ENCODE assay signal across 31 cellular contexts in genomic region chr2:159799833-159800232, GRCh38.
"Had no signal": no experiment of that assay in that cellular context is flagged by ENCODE, and none has a peak within 500 bp of the region (broad histone marks: within the 10 kb centered on the region; RNA-seq: fewer than 3 reads in every experiment).

No MANE protein-coding gene starts in this region.

- H3K27me3 ChIP-seq: ascending aorta, breast epithelium, esophagus muscularis mucosa, heart left ventricle had no signal

- H3K27ac Mint-ChIP-seq: activated CD4-positive, alpha-beta memory T cell treated with anti-CD3 and anti-CD28 coated beads, Interleukin-2, amount 10 ng/mL, durations not matched to agents 7 days and 5 days; activated CD4-positive, alpha-beta T cell treated with anti-CD3 and anti-CD28 coated beads, Interleukin-2, amount 10 ng/mL, durations not matched to agents 7 days and 5 days; activated naive CD4-positive, alpha-beta T cell treated with anti-CD3 and anti-CD28 coated beads, Interleukin-2, amount 10 ng/mL, durations not matched to agents 7 days and 5 days; activated naive CD4-positive, alpha-beta T cell treated with anti-CD3 and anti-CD28 coated beads, Interleukin-2, amount 50 U/mL, for 72 hours; activated naive CD8-positive, alpha-beta T cell treated with anti-CD3 and anti-CD28 coated beads, Interleukin-2, amount 10 ng/mL, durations not matched to agents 7 days and 5 days; activated T-cell treated with anti-CD3 and anti-CD28 coated beads, Interleukin-2, amount 50 U/mL, for 24 hours; brain; effector memory CD8-positive, alpha-beta T cell had no signal

- H3K4me3 Mint-ChIP-seq: activated CD4-positive, alpha-beta memory T cell treated with anti-CD3 and anti-CD28 coated beads, Interleukin-2, amount 10 ng/mL, durations not matched to agents 7 days and 5 days; activated CD4-positive, alpha-beta T cell treated with anti-CD3 and anti-CD28 coated beads, Interleukin-2, amount 10 ng/mL, durations not matched to agents 7 days and 5 days; activated naive CD4-positive, alpha-beta T cell treated with anti-CD3 and anti-CD28 coated beads, Interleukin-2, amount 10 ng/mL, durations not matched to agents 7 days and 5 days; activated naive CD8-positive, alpha-beta T cell treated with anti-CD3 and anti-CD28 coated beads, Interleukin-2, amount 10 ng/mL, durations not matched to agents 7 days and 5 days; activated T-cell treated with anti-CD3 and anti-CD28 coated beads, Interleukin-2, amount 50 U/mL, for 24 hours; brain; effector memory CD8-positive, alpha-beta T cell had no signal

- H3K4me1 ChIP-seq: breast epithelium, foreskin keratinocyte had no signal

- H3K9me3 ChIP-seq: ascending aorta, breast epithelium, esophagus muscularis mucosa, gastrocnemius medialis, heart left ventricle had no signal

- H3K4me3 ChIP-seq: ascending aorta, breast epithelium, cardiac muscle cell, esophagus muscularis mucosa, gastrocnemius medialis, heart left ventricle had no signal

- H3K9me3 Mint-ChIP-seq: activated CD4-positive, alpha-beta memory T cell treated with anti-CD3 and anti-CD28 coated beads, Interleukin-2, amount 10 ng/mL, durations not matched to agents 7 days and 5 days; activated CD4-positive, alpha-beta T cell treated with anti-CD3 and anti-CD28 coated beads, Interleukin-2, amount 10 ng/mL, durations not matched to agents 7 days and 5 days; activated naive CD4-positive, alpha-beta T cell treated with anti-CD3 and anti-CD28 coated beads, Interleukin-2, amount 10 ng/mL, durations not matched to agents 7 days and 5 days; activated naive CD4-positive, alpha-beta T cell treated with anti-CD3 and anti-CD28 coated beads, Interleukin-2, amount 50 U/mL, for 72 hours; activated naive CD8-positive, alpha-beta T cell treated with anti-CD3 and anti-CD28 coated beads, Interleukin-2, amount 10 ng/mL, durations not matched to agents 7 days and 5 days; activated T-cell treated with anti-CD3 and anti-CD28 coated beads, Interleukin-2, amount 50 U/mL, for 24 hours; activated T-cell treated with anti-CD3 and anti-CD28 coated beads, Interleukin-2, amount 50 U/mL, for 72 hours; effector memory CD8-positive, alpha-beta T cell had no signal

- ATAC-seq: activated naive CD4-positive, alpha-beta T cell treated with anti-CD3 and anti-CD28 coated beads, Interleukin-2, amount 50 U/mL, for 72 hours; activated T-cell treated with anti-CD3 and anti-CD28 coated beads, Interleukin-2, amount 50 U/mL, for 72 hours; effector memory CD8-positive, alpha-beta T cell; foreskin keratinocyte; gastrocnemius medialis; heart left ventricle had no signal

- H3K27ac ChIP-seq: ascending aorta, breast epithelium, cardiac muscle cell, esophagus muscularis mucosa, foreskin keratinocyte, gastrocnemius medialis, heart left ventricle had no signal

- DNase-seq: activated CD4-positive, alpha-beta memory T cell treated with anti-CD3 and anti-CD28 coated beads, Interleukin-2, amount 10 ng/mL, durations not matched to agents 7 days and 5 days; activated CD4-positive, alpha-beta T cell treated with anti-CD3 and anti-CD28 coated beads for 1 hour; activated CD4-positive, alpha-beta T cell treated with anti-CD3 and anti-CD28 coated beads for 4 hours; activated CD4-positive, alpha-beta T cell treated with anti-CD3 and anti-CD28 coated beads, Interleukin-2, amount 10 ng/mL, durations not matched to agents 7 days and 5 days; activated CD4-positive, alpha-beta T cell treated with anti-CD3 and anti-CD28 coated beads, Interleukin-2, amount 50 U/mL, for 4 hours; activated CD8-positive, alpha-beta memory T cell treated with anti-CD3 and anti-CD28 coated beads, Interleukin-2, amount 50 U/mL, for 48 hours; activated gamma-delta T cell; activated naive CD4-positive, alpha-beta T cell; activated naive CD4-positive, alpha-beta T cell treated with anti-CD3 and anti-CD28 coated beads, Interleukin-2, amount 10 ng/mL, durations not matched to agents 7 days and 5 days; activated naive CD8-positive, alpha-beta T cell treated with anti-CD3 and anti-CD28 coated beads, Interleukin-2, amount 10 ng/mL, durations not matched to agents 7 days and 5 days; activated T-cell treated with anti-CD3 and anti-CD28 coated beads for 4 hours; activated T-cell treated with anti-CD3 and anti-CD28 coated beads, Interleukin-2, amount 50 U/mL, for 24 hours; activated T-cell treated with anti-CD3 and anti-CD28 coated beads, Interleukin-2, amount 50 U/mL, for 72 hours; central memory CD4-positive, alpha-beta T cell; cerebellar nuclear complex; cortex of kidney; dermis blood vessel endothelial cell; effector CD4-positive, alpha-beta T cell; effector memory CD8-positive, alpha-beta T cell; erythroblast; foreskin keratinocyte; gastrocnemius medialis; glutamatergic neuron; heart left ventricle; T-helper 2 cell had no signal

- H3K36me3 Mint-ChIP-seq: brain had no signal

- H3K36me3 ChIP-seq: ascending aorta, breast epithelium, cardiac muscle cell, esophagus muscularis mucosa, gastrocnemius medialis, heart left ventricle had no signal
